Comparison of ENCODE assay signal across 16 cellular contexts in the genomic region with DNA sequence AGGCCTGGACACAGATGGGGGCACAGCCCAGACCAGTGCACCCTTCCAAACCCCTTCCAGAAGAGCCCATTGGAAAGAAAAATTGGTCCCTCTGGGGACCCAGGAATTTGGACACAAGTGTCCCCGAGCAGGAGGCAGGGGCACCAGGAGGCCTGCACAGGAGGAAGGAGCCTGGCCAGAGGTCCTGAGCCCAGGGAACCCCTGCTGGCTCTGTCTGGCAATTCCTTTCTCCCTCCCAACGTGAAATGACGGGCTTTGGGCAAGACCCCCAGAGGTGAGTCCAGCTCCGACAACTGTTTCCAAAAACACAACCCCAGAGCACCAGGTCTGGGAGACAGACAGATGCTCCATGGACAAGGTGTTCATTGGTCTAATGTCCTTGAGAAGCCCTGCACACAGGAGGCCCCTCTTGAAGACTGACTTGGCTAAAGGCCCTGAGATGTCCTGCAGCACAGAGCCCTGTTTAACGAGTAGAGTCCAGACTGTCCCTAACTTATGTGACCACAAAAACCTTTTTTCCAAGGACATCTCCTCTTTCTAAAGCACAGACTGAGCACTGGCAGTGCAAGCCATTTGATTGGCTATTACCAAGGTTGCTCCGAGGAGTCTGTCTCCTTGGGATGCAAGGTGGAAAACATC.
"Had no signal": no experiment of that assay in that cellular context is flagged by ENCODE, and none has a peak within 500 bp of the region (broad histone marks: within the 10 kb centered on the region; RNA-seq: fewer than 3 reads in every experiment).

No MANE protein-coding gene starts in this region.

- H3K36me3 ChIP-seq: heart left ventricle, neutrophil, ovary, right atrium auricular region, sigmoid colon, tibial nerve, upper lobe of right lung had no signal

- H3K27me3 ChIP-seq: heart left ventricle, neutrophil, ovary, right atrium auricular region, sigmoid colon, tibial nerve, upper lobe of right lung had no signal

- H3K4me1 ChIP-seq: right atrium auricular region, tibial nerve, upper lobe of right lung had no signal

- H3K9me3 ChIP-seq: neutrophil, ovary had no signal

- H3K27ac ChIP-seq: dorsolateral prefrontal cortex, heart left ventricle, neutrophil, ovary, right atrium auricular region, sigmoid colon, skin epidermis, tibial nerve, upper lobe of right lung had no signal

- ATAC-seq: left colon; naive thymus-derived CD8-positive, alpha-beta T cell; stimulated activated naive CD8-positive, alpha-beta T cell treated with anti-CD3 and anti-CD28 coated beads, Interleukin-15, Interleukin-2, amounts not matched to agents 100 U/mL and 50 U/mL, for 24 hours had no signal

- H3K4me3 ChIP-seq: dorsolateral prefrontal cortex, heart left ventricle, ovary, right atrium auricular region, sigmoid colon, skin epidermis, tibial nerve, upper lobe of right lung had no signal

- H3K4me1 Mint-ChIP-seq: naive thymus-derived CD8-positive, alpha-beta T cell had no signal

- H3K4me3 Mint-ChIP-seq: naive thymus-derived CD8-positive, alpha-beta T cell had no signal

- DNase-seq: cortex of kidney; effector CD8-positive, alpha-beta T cell; hippocampal formation; left colon; ovary; sigmoid colon; stimulated activated CD4-positive, alpha-beta T cell treated with anti-CD3 and anti-CD28 coated beads, Interleukin-2, amount 100 ng/mL, for 48 hours; stimulated activated naive CD8-positive, alpha-beta T cell treated with anti-CD3 and anti-CD28 coated beads, Interleukin-15, Interleukin-2, amounts not matched to agents 100 U/mL and 50 U/mL, for 24 hours; upper lobe of right lung had no signal
